Comparison of ENCODE assay signal across 25 cellular contexts in the genomic region with DNA sequence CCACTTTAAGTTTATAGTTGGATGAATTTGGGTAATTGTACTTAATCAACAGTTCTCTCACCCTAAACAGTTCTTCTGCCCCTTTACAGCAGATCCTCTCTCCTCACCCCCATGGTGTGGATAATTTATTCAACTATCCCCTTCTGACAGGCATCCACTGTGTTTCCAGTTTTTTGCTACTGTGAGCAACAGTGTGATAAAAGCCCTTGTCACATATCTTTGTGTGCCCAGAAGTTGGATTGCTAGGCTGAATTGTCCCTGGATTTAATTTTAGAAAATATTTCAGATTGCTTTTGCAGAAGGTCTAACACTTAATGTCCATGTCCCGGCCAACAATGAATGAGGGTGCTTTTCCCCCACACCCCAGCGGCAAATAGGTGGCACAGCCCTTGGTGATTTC. TPM values are rescaled to one million over a fixed set of nuclear protein-coding genes. Genes with fewer than 3 reads are reported as not detected.
"Had no signal": no experiment of that assay in that cellular context is flagged by ENCODE, and none has a peak within 500 bp of the region (broad histone marks: within the 10 kb centered on the region; RNA-seq: fewer than 3 reads in every experiment).

No MANE protein-coding gene starts in this region.

- FAIRE-seq: endometrium, frontal cortex, kidney, pancreas had no signal

- H3K36me3 ChIP-seq: left lung, pancreas, stomach, WERI-Rb-1 had no signal

- H3K9me3 ChIP-seq: body of pancreas, left lung, pancreas, stomach had no signal

- H3K36me3 Mint-ChIP-seq: activated naive CD8-positive, alpha-beta T cell treated with anti-CD3 and anti-CD28 coated beads for 36 hours; naive thymus-derived CD4-positive, alpha-beta T cell; stimulated activated effector memory CD8-positive, alpha-beta T cell treated with anti-CD3 and anti-CD28 coated beads, Interleukin-12 subunit alpha, Interleukin-12 subunit beta, amount 100 ng/mL, for 72 hours had no signal

- H3K4me3 ChIP-seq: body of pancreas, left lung, pancreas, smooth muscle cell, stomach had no signal

- H3K27ac ChIP-seq: body of pancreas, left lung, pancreas, stomach, WERI-Rb-1 had no signal

- DNase-seq: activated CD4-positive, alpha-beta T cell treated with anti-CD3 and anti-CD28 coated beads for 1 hour; activated CD4-positive, alpha-beta T cell treated with anti-CD3 and anti-CD28 coated beads, Interleukin-2, amount 50 U/mL, for 4 hours; activated naive CD8-positive, alpha-beta T cell treated with anti-CD3 and anti-CD28 coated beads for 36 hours; activated T-cell treated with anti-CD3 and anti-CD28 coated beads, Interleukin-2, amount 50 U/mL, for 72 hours; amygdala; body of pancreas; cortex of kidney; kidney; left lung; mesendoderm; naive thymus-derived CD4-positive, alpha-beta T cell; pancreas; stimulated activated CD4-positive, alpha-beta T cell treated with anti-CD3 and anti-CD28 coated beads, Interleukin-4, amount 100 ng/mL, for 24 hours; stomach; WERI-Rb-1 had no signal

- ATAC-seq: activated T-cell treated with anti-CD3 and anti-CD28 coated beads, Interleukin-2, amount 50 U/mL, for 72 hours; body of pancreas; left lung; naive thymus-derived CD4-positive, alpha-beta T cell; pancreas; sciatic nerve; stimulated activated effector memory CD8-positive, alpha-beta T cell treated with anti-CD3 and anti-CD28 coated beads, Interleukin-12 subunit alpha, Interleukin-12 subunit beta, amount 100 ng/mL, for 72 hours had no signal

- H3K4me3 Mint-ChIP-seq: activated naive CD8-positive, alpha-beta T cell treated with anti-CD3 and anti-CD28 coated beads for 36 hours; activated T-cell treated with anti-CD3 and anti-CD28 coated beads, Interleukin-2, amount 50 U/mL, for 72 hours; central memory CD8-positive, alpha-beta T cell; naive thymus-derived CD4-positive, alpha-beta T cell; stimulated activated effector memory CD8-positive, alpha-beta T cell treated with anti-CD3 and anti-CD28 coated beads, Interleukin-12 subunit alpha, Interleukin-12 subunit beta, amount 100 ng/mL, for 72 hours had no signal

- H3K4me1 Mint-ChIP-seq: activated naive CD8-positive, alpha-beta T cell treated with anti-CD3 and anti-CD28 coated beads for 36 hours; central memory CD8-positive, alpha-beta T cell; stimulated activated effector memory CD8-positive, alpha-beta T cell treated with anti-CD3 and anti-CD28 coated beads, Interleukin-12 subunit alpha, Interleukin-12 subunit beta, amount 100 ng/mL, for 72 hours had no signal

- H3K4me2 ChIP-seq: smooth muscle cell had no signal

- H3K27ac Mint-ChIP-seq: activated naive CD8-positive, alpha-beta T cell treated with anti-CD3 and anti-CD28 coated beads for 36 hours; naive thymus-derived CD4-positive, alpha-beta T cell; stimulated activated effector memory CD8-positive, alpha-beta T cell treated with anti-CD3 and anti-CD28 coated beads, Interleukin-12 subunit alpha, Interleukin-12 subunit beta, amount 100 ng/mL, for 72 hours had no signal

- H3K27me3 ChIP-seq: body of pancreas, pancreas had no signal

- H3K9me3 Mint-ChIP-seq: activated naive CD8-positive, alpha-beta T cell treated with anti-CD3 and anti-CD28 coated beads for 36 hours; activated T-cell treated with anti-CD3 and anti-CD28 coated beads, Interleukin-2, amount 50 U/mL, for 72 hours; central memory CD8-positive, alpha-beta T cell; naive thymus-derived CD4-positive, alpha-beta T cell; stimulated activated effector memory CD8-positive, alpha-beta T cell treated with anti-CD3 and anti-CD28 coated beads, Interleukin-12 subunit alpha, Interleukin-12 subunit beta, amount 100 ng/mL, for 72 hours had no signal

RNA-seq across cellular contexts. Expression of gene SCUBE3, which starts 30.5 kb away (rescaled TPM):
- total RNA-seq: activated naive CD8-positive, alpha-beta T cell treated with anti-CD3 and anti-CD28 coated beads for 36 hours; naive thymus-derived CD4-positive, alpha-beta T cell; T-helper 2 cell treated with Interferon-gamma antibody and Interleukin-4, amounts not matched to agents 100 ng/mL and 5 ng/mL, for 36 hours had no signal

RNA-seq across cellular contexts. Expression of gene TCP11, which starts 42.1 kb away (rescaled TPM):
- total RNA-seq: activated CD8-positive, alpha-beta memory T cell treated with anti-CD3 and anti-CD28 coated beads for 36 hours; activated naive CD8-positive, alpha-beta T cell treated with anti-CD3 and anti-CD28 coated beads for 36 hours; activated T-cell treated with anti-CD3 and anti-CD28 coated beads, Interleukin-2, amount 50 U/mL, for 72 hours; body of pancreas; mucosa of gallbladder; naive thymus-derived CD4-positive, alpha-beta T cell; sciatic nerve; smooth muscle cell; T-helper 2 cell treated with Interferon-gamma antibody and Interleukin-4, amounts not matched to agents 100 ng/mL and 5 ng/mL, for 36 hours; ureter had no signal
- polyA plus RNA-seq: naive thymus-derived CD4-positive, alpha-beta T cell had no signal
